Comparison of ENCODE assay signal across 9 cellular contexts in genomic region chr3:128994581-128995161, GRCh38. TPM values are rescaled to one million over a fixed set of nuclear protein-coding genes. Genes with fewer than 3 reads are reported as not detected.
DNase-seq lines count a peak whose midpoint lies in the region; ATAC-seq and TF ChIP-seq lines count a peak whose summit lies in the region.
"Had no signal": no experiment of that assay in that cellular context is flagged by ENCODE, and none has a peak within 500 bp of the region (broad histone marks: within the 10 kb centered on the region; RNA-seq: fewer than 3 reads in every experiment).

No MANE protein-coding gene starts in this region.

- TF ChIP-seq CTCF in SK-N-SH (IDR thresholded peaks at IDR 0.05), result no peak
- TF ChIP-seq CTCF in Loucy (conservative IDR thresholded peaks at IDR 0.05; ENCODE audit: low read length), result no peak
- no peak for TF ChIP-seq CTCF in chondrocyte (IDR thresholded peaks at IDR 0.05)
- TF ChIP-seq CTCF in neutrophil (IDR thresholded peaks at IDR 0.05), result no peak

- peak overlapping the region; percentile 69 for H3K4me2 ChIP-seq in SK-N-SH
- H3K4me2 ChIP-seq in Loucy (ENCODE audit: low read depth, low read length, poor library complexity, severe bottlenecking), result no peak overlapping the region

- CTCF ChIA-PET in SK-N-SH (lab: Yijun Ruan, JAX), result interaction anchor here (0.8 to 5.4 kb wide), 7 partner anchors 9 to 251 kb away, joined by 3 to 43 read pairs (median 5); no protein-coding TSS in a partner anchor

- H3K27ac Mint-ChIP-seq in chondrocyte (ENCODE audit: unreplicated experiment), result no peak overlapping the region

- no peaks in the 10 kb centered on the region for H3K36me3 Mint-ChIP-seq in chondrocyte (ENCODE audit: low read depth)

- H3K27ac ChIP-seq in SK-N-SH (ENCODE audit: low read depth in 2 of 2, low read length in 1 of 2), result no peak overlapping the region
- peak overlapping the region; percentile 95 for H3K27ac ChIP-seq in neutrophil
- H3K27ac ChIP-seq: ovary had no signal

- H4K20me1 ChIP-seq in SK-N-SH (ENCODE audit: insufficient read depth) (no peaks in the 10 kb centered on the region), Loucy (ENCODE audit: insufficient read depth, low read length, poor library complexity, severe bottlenecking) (no peaks in the 10 kb centered on the region)

- WGBS in SK-N-SH (ENCODE audit: low lambda C conversion rate), result 66% methylated on average over 12 of the region's 14 CpGs

- no peak for TF ChIP-seq RAD21 in SK-N-SH (IDR thresholded peaks at IDR 0.05; ENCODE audit: low read length)

- H3K9me3 ChIP-seq in SK-N-SH, result no peaks in the 10 kb centered on the region
- H3K9me3 ChIP-seq in Loucy (ENCODE audit: insufficient read depth, low read depth, low read length), result no peaks in the 10 kb centered on the region
- no peaks in the 10 kb centered on the region for H3K9me3 ChIP-seq in neutrophil
- H3K9me3 ChIP-seq: ovary had no signal

- H3K79me2 ChIP-seq in SK-N-SH (ENCODE audit: insufficient read depth) (no peaks in the 10 kb centered on the region), Loucy (ENCODE audit: insufficient read depth, low read length) (no peaks in the 10 kb centered on the region)

- no peak for TF ChIP-seq EP300 in SK-N-SH (IDR thresholded peaks at IDR 0.05; ENCODE audit: borderline replicate concordance in 1 of 2, low read depth in 1 of 2, low read length in 1 of 2)

- H3K9me2 ChIP-seq in SK-N-SH (no peaks in the 10 kb centered on the region), Loucy (replicated peaks; ENCODE audit: low read depth, low read length) (no peaks in the 10 kb centered on the region)

- peaks cover 0 to 15% of the 10 kb centered on the region in 2 experiments; a peak in 1 of 4 replicates for H3K4me1 ChIP-seq in SK-N-SH (ENCODE audit: control insufficient read depth in 1 of 2, insufficient read depth in 2 of 2, low read depth in 1 of 2, low read length in 1 of 2)
- peaks cover 60% of the 10 kb centered on the region for H3K4me1 ChIP-seq in Loucy (ENCODE audit: insufficient read depth, low read length, poor library complexity, severe bottlenecking)
- H3K4me1 ChIP-seq in neutrophil (ENCODE audit: control insufficient read depth in 1 of 2, insufficient read depth in 1 of 2, low read depth in 1 of 2, low read length in 1 of 2), result peaks cover 33 to 46% of the 10 kb centered on the region in 2 experiments

- ATAC-seq in SK-N-SH treated with all-trans-retinoic acid at 6 μM for 48 hours, result no peak
- no peak for ATAC-seq in HG03442 (IDR thresholded peaks at IDR 0.05; ENCODE audit: unreplicated experiment)

- H2AFZ ChIP-seq in SK-N-SH (ENCODE audit: low read depth) (no peak overlapping the region; the same call in 1 of the 2 replicates), Loucy (ENCODE audit: low read length) (0 out of 2 replicates have a peak overlapping the region, but pooled peaks have one; percentile 59)

- H3K36me3 ChIP-seq in SK-N-SH (replicated peaks in 1 of 2; ENCODE audit: control insufficient read depth in 1 of 2, insufficient read depth in 2 of 2, low read length in 1 of 2) (no peaks in the 10 kb centered on the region), Loucy (ENCODE audit: insufficient read depth, low read length) (no peaks in the 10 kb centered on the region), neutrophil (no peaks in the 10 kb centered on the region)
- H3K36me3 ChIP-seq: ovary had no signal

- peak overlapping the region in 1 of 2 experiments; percentile 43; a peak in 1 of 4 replicates for H3K4me3 ChIP-seq in SK-N-SH (ENCODE audit: low read depth in 2 of 2, low read length in 1 of 2)
- H3K4me3 ChIP-seq in Loucy (ENCODE audit: low read length, poor library complexity, severe bottlenecking), result no peak overlapping the region
- H3K4me3 ChIP-seq in neutrophil (ENCODE audit: low read depth in 1 of 2, low read length in 1 of 2), result peak overlapping the region; percentile 80 to 84

- H3K9ac ChIP-seq in SK-N-SH (no peak overlapping the region), Loucy (ENCODE audit: low read depth, low read length, poor library complexity, severe bottlenecking) (peak overlapping the region; percentile 19)

- H3K4me3 Mint-ChIP-seq in chondrocyte (ENCODE audit: unreplicated experiment), result peak overlapping the region; percentile 33

- H3F3A ChIP-seq in SK-N-SH (replicated peaks; ENCODE audit: insufficient read depth) (no peaks in the 10 kb centered on the region), Loucy (ENCODE audit: low read depth) (peaks cover 12% of the 10 kb centered on the region; the same call in 1 of the 2 replicates)

- peaks cover 38% of the 10 kb centered on the region for H3K27me3 Mint-ChIP-seq in chondrocyte (ENCODE audit: low read depth)

- POLR2A ChIA-PET in SK-N-SH (lab: Yijun Ruan, JAX), result interaction anchor here (1.0 to 1.1 kb wide), 2 partner anchors 18 to 32 kb away, joined by 3 to 4 read pairs; no protein-coding TSS in a partner anchor

- H3K27me3 ChIP-seq in SK-N-SH (ENCODE audit: insufficient read depth) (peaks cover 23% of the 10 kb centered on the region), Loucy (ENCODE audit: insufficient read depth, low read length, poor library complexity, severe bottlenecking) (no peaks in the 10 kb centered on the region), neutrophil (peaks cover 52% of the 10 kb centered on the region)
- H3K27me3 ChIP-seq: ovary had no signal

- H3K9me3 Mint-ChIP-seq in chondrocyte (ENCODE audit: low read depth), result peaks cover 5% of the 10 kb centered on the region

- H3K4me1 Mint-ChIP-seq in chondrocyte (ENCODE audit: low read depth), result peaks cover 11% of the 10 kb centered on the region

- DNase-seq in SK-N-SH, result no peak
- DNase-seq in chondrocyte (ENCODE audit: low spot score), result no peak
- DNase-seq in foreskin melanocyte, result no peak
- no peak for DNase-seq in NK-92 (lab: John Stamatoyannopoulos, UW; ENCODE audit: unreplicated experiment)

TF ChIP-seq in SK-N-SH, 30 proteins besides CTCF, POLR2A, EP300 and RAD21:
- TF ChIP-seq ELF1 (IDR thresholded peaks at IDR 0.05) (no peak), RFX5 (IDR thresholded peaks at IDR 0.05; ENCODE audit: low read length) (no peak), TEAD4 (IDR thresholded peaks at IDR 0.05; ENCODE audit: borderline replicate concordance, insufficient read depth) (no peak), TCF12 (IDR thresholded peaks at IDR 0.05) (no peak), FOXM1 (IDR thresholded peaks at IDR 0.05; ENCODE audit: low read depth) (no peak), NRF1 (IDR thresholded peaks at IDR 0.05; ENCODE audit: low read depth, low read length) (no peak), MXI1 (IDR thresholded peaks at IDR 0.05; ENCODE audit: low read depth, low read length) (no peak)

TF ChIP-seq in SK-N-SH treated with all-trans-retinoic acid at 6 μM for 48 hours, 23 proteins besides CTCF, POLR2A, EP300 and RAD21 (continues in another document):
- TF ChIP-seq TSHZ2 (CRISPR knock-in tag; IDR thresholded peaks at IDR 0.05) (no peak), ZFP3 (CRISPR knock-in tag; IDR thresholded peaks at IDR 0.05) (no peak), TCF4 (CRISPR knock-in tag; IDR thresholded peaks at IDR 0.05; ENCODE audit: borderline replicate concordance) (no peak), CSRNP3 (CRISPR knock-in tag; IDR thresholded peaks at IDR 0.05) (no peak), ZFP30 (CRISPR knock-in tag; IDR thresholded peaks at IDR 0.05) (no peak)

RNA-seq across cellular contexts. Expression of gene CFAP92, which starts 0.8 kb away (rescaled TPM):
- not detected in 2 replicates for polyA plus RNA-seq in SK-N-SH (2012; rRNA removed)
- polyA plus RNA-seq in SK-N-SH (2012; cell fraction: cytosol; rRNA removed), result 0.04 and 0.07 TPM in 2 replicates
- polyA plus RNA-seq in SK-N-SH (2012; cell fraction: nucleus; rRNA removed), result not detected in 2 replicates
- total RNA-seq in chondrocyte, result not detected in 3 replicates

RNA-seq across cellular contexts. Expression of gene EFCC1, which starts 6.4 kb away (rescaled TPM):
- polyA plus RNA-seq in SK-N-SH (2012; rRNA removed), result not detected in 2 replicates
- not detected in 2 replicates for polyA plus RNA-seq in SK-N-SH (2012; cell fraction: cytosol; rRNA removed)
- not detected in 2 replicates for polyA plus RNA-seq in SK-N-SH (2012; cell fraction: nucleus; rRNA removed)
- total RNA-seq in chondrocyte, result 0.13 TPM in 1 of 3 replicates, not detected in the others
